Comparison of ENCODE assay signal across 18 cellular contexts in genomic region chr16:23676924-23677480, GRCh38. TPM values are rescaled to one million over a fixed set of nuclear protein-coding genes. Genes with fewer than 3 reads are reported as not detected.
DNase-seq lines count a peak whose midpoint lies in the region; ATAC-seq and TF ChIP-seq lines count a peak whose summit lies in the region.
"Had no signal": no experiment of that assay in that cellular context is flagged by ENCODE, and none has a peak within 500 bp of the region (broad histone marks: within the 10 kb centered on the region; RNA-seq: fewer than 3 reads in every experiment).

No MANE protein-coding gene starts in this region.

- TF ChIP-seq POLR2A in transverse colon (IDR thresholded peaks at IDR 0.05): no peak

- H3K79me2 ChIP-seq in SU-DHL-6 (ENCODE audit: insufficient read depth, low read length): peaks cover 33% of the 10 kb centered on the region

- peaks cover 28% of the 10 kb centered on the region for H3K4me1 Mint-ChIP-seq in activated naive CD8-positive, alpha-beta T cell treated with anti-CD3 and anti-CD28 coated beads, Interleukin-2, amount 10 ng/mL, durations not matched to agents 7 days and 5 days
- peaks cover 20% of the 10 kb centered on the region for H3K4me1 Mint-ChIP-seq in activated naive CD8-positive, alpha-beta T cell treated with anti-CD3 and anti-CD28 coated beads, Interleukin-2, amount 50 U/mL, for 24 hours

- H3K27me3 ChIP-seq in SU-DHL-6 (ENCODE audit: low read length) (no peaks in the 10 kb centered on the region), transverse colon (no peaks in the 10 kb centered on the region)
- H3K27me3 ChIP-seq: ovary had no signal

- H3K4me3 ChIP-seq in SU-DHL-6 (ENCODE audit: insufficient read depth, low read length, poor library complexity, severe bottlenecking) (no peak overlapping the region), transverse colon (no peak overlapping the region)
- H3K4me3 ChIP-seq: K562, ovary, spleen had no signal

- no peaks in the 10 kb centered on the region for H3K9me3 Mint-ChIP-seq in activated naive CD8-positive, alpha-beta T cell treated with anti-CD3 and anti-CD28 coated beads, Interleukin-2, amount 10 ng/mL, durations not matched to agents 7 days and 5 days
- H3K9me3 Mint-ChIP-seq in activated naive CD8-positive, alpha-beta T cell treated with anti-CD3 and anti-CD28 coated beads, Interleukin-2, amount 50 U/mL, for 24 hours: no peaks in the 10 kb centered on the region

- no peak for TF ChIP-seq EP300 in transverse colon (IDR thresholded peaks at IDR 0.05; ENCODE audit: low read depth)

- H3K36me3 Mint-ChIP-seq in activated naive CD8-positive, alpha-beta T cell treated with anti-CD3 and anti-CD28 coated beads, Interleukin-2, amount 10 ng/mL, durations not matched to agents 7 days and 5 days: peaks cover 21% of the 10 kb centered on the region
- H3K36me3 Mint-ChIP-seq in activated naive CD8-positive, alpha-beta T cell treated with anti-CD3 and anti-CD28 coated beads, Interleukin-2, amount 50 U/mL, for 24 hours (ENCODE audit: low read depth): peaks cover 33% of the 10 kb centered on the region

- in situ Hi-C loops in transverse colon (cut with MboI; ENCODE audit: low pct_ligation_motif_present in 1 of 4, low pct_unique_long_range_greater_than_20kb in 1 of 4, low sequenced_read_pairs in 3 of 4): no loop called here

- no peaks in the 10 kb centered on the region for H4K20me1 ChIP-seq in SU-DHL-6 (ENCODE audit: low read depth, low read length)

- DNase-seq in activated naive CD8-positive, alpha-beta T cell treated with anti-CD3 and anti-CD28 coated beads, Interleukin-2, amount 10 ng/mL, durations not matched to agents 7 days and 5 days: no peak
- no peak for DNase-seq in activated naive CD8-positive, alpha-beta T cell treated with anti-CD3 and anti-CD28 coated beads, Interleukin-2, amount 50 U/mL, for 24 hours
- DNase-seq in islet precursor cell (peak; percentile 35), transverse colon (no peak), NK-92 (lab: John Stamatoyannopoulos, UW; ENCODE audit: unreplicated experiment) (no peak), NCI-H446 (lab: John Stamatoyannopoulos, UW) (no peak)
- no peak for DNase-seq in stimulated activated CD4-positive, alpha-beta T cell treated with anti-CD3 and anti-CD28 coated beads, Interleukin-2, amount 100 ng/mL, for 48 hours
- DNase-seq: activated CD4-positive, alpha-beta T cell treated with anti-CD3 and anti-CD28 coated beads for 36 hours; mesendoderm; NCI-H1417 treated with DMSO at 0.1 percent for 48 hours; NCI-H446 treated with DMSO at 0.1 percent for 48 hours; ovary; spleen had no signal

- ATAC-seq in activated naive CD8-positive, alpha-beta T cell treated with anti-CD3 and anti-CD28 coated beads, Interleukin-2, amount 10 ng/mL, durations not matched to agents 7 days and 5 days (ENCODE audit: low read depth): no peak
- ATAC-seq in activated naive CD8-positive, alpha-beta T cell treated with anti-CD3 and anti-CD28 coated beads, Interleukin-2, amount 50 U/mL, for 24 hours: no peak
- ATAC-seq: activated CD4-positive, alpha-beta T cell treated with anti-CD3 and anti-CD28 coated beads for 36 hours; K562 had no signal

- no peaks in the 10 kb centered on the region for H3K27me3 Mint-ChIP-seq in activated naive CD8-positive, alpha-beta T cell treated with anti-CD3 and anti-CD28 coated beads, Interleukin-2, amount 10 ng/mL, durations not matched to agents 7 days and 5 days
- peaks cover 2% of the 10 kb centered on the region for H3K27me3 Mint-ChIP-seq in activated naive CD8-positive, alpha-beta T cell treated with anti-CD3 and anti-CD28 coated beads, Interleukin-2, amount 50 U/mL, for 24 hours
- H3K27me3 Mint-ChIP-seq: activated CD4-positive, alpha-beta T cell treated with anti-CD3 and anti-CD28 coated beads for 36 hours; B cell had no signal

- 40 to 64% methylated on average over 2 of the region's 2 CpGs for WGBS in transverse colon (ENCODE audit: low coverage in 1 of 2), 2 donors

- no peak overlapping the region for H3K4me2 ChIP-seq in SU-DHL-6 (ENCODE audit: low read depth, low read length, poor library complexity, severe bottlenecking)

- peak overlapping the region; percentile 98 for H3K4me3 Mint-ChIP-seq in activated naive CD8-positive, alpha-beta T cell treated with anti-CD3 and anti-CD28 coated beads, Interleukin-2, amount 10 ng/mL, durations not matched to agents 7 days and 5 days
- H3K4me3 Mint-ChIP-seq in activated naive CD8-positive, alpha-beta T cell treated with anti-CD3 and anti-CD28 coated beads, Interleukin-2, amount 50 U/mL, for 24 hours: no peak overlapping the region

- H3K9me3 ChIP-seq in SU-DHL-6 (ENCODE audit: insufficient read depth, low read length) (no peaks in the 10 kb centered on the region), transverse colon (no peaks in the 10 kb centered on the region)
- H3K9me3 ChIP-seq: ovary, spleen had no signal

- POLR2A ChIA-PET in activated naive CD8-positive, alpha-beta T cell treated with anti-CD3 and anti-CD28 coated beads, Interleukin-2, amount 10 ng/mL, durations not matched to agents 7 days and 5 days (lab: Charles Lee): interaction anchor here (3.0 kb wide), 1 partner anchor 35 kb away, joined by 21 read pairs; the partner anchor contains the start of genes DCTN5 and PALB2

- H3K4me1 ChIP-seq in transverse colon: peaks cover 3 to 34% (median 21%) of the 10 kb centered on the region in 4 donors

- H3K27ac ChIP-seq in SU-DHL-6 (ENCODE audit: low read depth, low read length): peak overlapping the region; percentile 9; the same call in 1 of the 2 replicates
- H3K27ac ChIP-seq in transverse colon: peak overlapping the region; percentile 56 to 67 (median 62)
- H3K27ac ChIP-seq: ovary, spleen had no signal

- H3K9ac ChIP-seq in SU-DHL-6 (ENCODE audit: low read length): no peak overlapping the region

- H3K27ac Mint-ChIP-seq in activated naive CD8-positive, alpha-beta T cell treated with anti-CD3 and anti-CD28 coated beads, Interleukin-2, amount 10 ng/mL, durations not matched to agents 7 days and 5 days: no peak overlapping the region
- no peak overlapping the region for H3K27ac Mint-ChIP-seq in activated naive CD8-positive, alpha-beta T cell treated with anti-CD3 and anti-CD28 coated beads, Interleukin-2, amount 50 U/mL, for 24 hours
- H3K27ac Mint-ChIP-seq: activated CD4-positive, alpha-beta T cell treated with anti-CD3 and anti-CD28 coated beads for 36 hours; B cell had no signal

- H3K9me2 ChIP-seq in SU-DHL-6 (replicated peaks; ENCODE audit: insufficient read depth, low read length): no peaks in the 10 kb centered on the region

- peaks cover 11% of the 10 kb centered on the region; the same call in 1 of the 2 replicates for H3F3A ChIP-seq in SU-DHL-6 (ENCODE audit: insufficient read depth)

- H2AFZ ChIP-seq in SU-DHL-6 (ENCODE audit: low read depth, low read length, severe bottlenecking): no peak overlapping the region

- intact Hi-C loops in transverse colon (cut with DNase I; ENCODE audit: low total_unique reads): no loop called here

- TF ChIP-seq CTCF in SU-DHL-6 (IDR thresholded peaks at IDR 0.05; ENCODE audit: insufficient read depth, low read length, poor library complexity, severe bottlenecking) (no peak), transverse colon (IDR thresholded peaks at IDR 0.05) (no peak)

- 0 out of 2 replicates have a peak, but pooled peaks cover 8% of the 10 kb centered on the region for H3K36me3 ChIP-seq in SU-DHL-6 (ENCODE audit: low read length)
- peaks cover 0 to 3% (median 0%) of the 10 kb centered on the region in 4 donors for H3K36me3 ChIP-seq in transverse colon
- H3K36me3 ChIP-seq: ovary had no signal

RNA-seq across cellular contexts. Expression of gene PLK1, which starts 1.7 kb away (rescaled TPM):
- 10 to 100 TPM; 76.5 to 84.8 TPM for total RNA-seq in activated naive CD8-positive, alpha-beta T cell treated with anti-CD3 and anti-CD28 coated beads, Interleukin-2, amount 10 ng/mL, durations not matched to agents 7 days and 5 days
- 10 to 100 TPM in 1 of 4 donors, 1 to 10 TPM in 3; 1.5 to 20.1 (median 4.3) TPM for total RNA-seq in transverse colon

RNA-seq across cellular contexts. Expression of gene DCTN5, which starts 35.7 kb away (rescaled TPM):
- 10 to 100 TPM; 83.9 to 89.3 TPM for total RNA-seq in activated naive CD8-positive, alpha-beta T cell treated with anti-CD3 and anti-CD28 coated beads, Interleukin-2, amount 10 ng/mL, durations not matched to agents 7 days and 5 days
- 10 to 100 TPM in 3 of 4 donors, 1 to 10 TPM in 1; 8.0 to 52.2 (median 37.5) TPM for total RNA-seq in transverse colon

RNA-seq across cellular contexts. Expression of gene PALB2, which starts 35.9 kb away (rescaled TPM):
- 10 to 100 TPM; 20.2 to 21.3 TPM for total RNA-seq in activated naive CD8-positive, alpha-beta T cell treated with anti-CD3 and anti-CD28 coated beads, Interleukin-2, amount 10 ng/mL, durations not matched to agents 7 days and 5 days
- 10 to 100 TPM in 1 of 4 donors, 1 to 10 TPM in 3; 1.4 to 10.6 (median 8.0) TPM for total RNA-seq in transverse colon

RNA-seq across cellular contexts. Expression of gene ERN2, which starts 36.0 kb away (rescaled TPM):
- not detected for total RNA-seq in activated naive CD8-positive, alpha-beta T cell treated with anti-CD3 and anti-CD28 coated beads, Interleukin-2, amount 10 ng/mL, durations not matched to agents 7 days and 5 days
- 100 to 1,000 TPM; 114 to 408 (median 168) TPM for total RNA-seq in transverse colon
- total RNA-seq: activated CD4-positive, alpha-beta T cell treated with anti-CD3 and anti-CD28 coated beads for 36 hours; B cell; dermis microvascular lymphatic vessel endothelial cell; spleen; subcutaneous adipose tissue had no signal
